ENCODE assay signal across 9 cellular contexts in the genomic region with DNA sequence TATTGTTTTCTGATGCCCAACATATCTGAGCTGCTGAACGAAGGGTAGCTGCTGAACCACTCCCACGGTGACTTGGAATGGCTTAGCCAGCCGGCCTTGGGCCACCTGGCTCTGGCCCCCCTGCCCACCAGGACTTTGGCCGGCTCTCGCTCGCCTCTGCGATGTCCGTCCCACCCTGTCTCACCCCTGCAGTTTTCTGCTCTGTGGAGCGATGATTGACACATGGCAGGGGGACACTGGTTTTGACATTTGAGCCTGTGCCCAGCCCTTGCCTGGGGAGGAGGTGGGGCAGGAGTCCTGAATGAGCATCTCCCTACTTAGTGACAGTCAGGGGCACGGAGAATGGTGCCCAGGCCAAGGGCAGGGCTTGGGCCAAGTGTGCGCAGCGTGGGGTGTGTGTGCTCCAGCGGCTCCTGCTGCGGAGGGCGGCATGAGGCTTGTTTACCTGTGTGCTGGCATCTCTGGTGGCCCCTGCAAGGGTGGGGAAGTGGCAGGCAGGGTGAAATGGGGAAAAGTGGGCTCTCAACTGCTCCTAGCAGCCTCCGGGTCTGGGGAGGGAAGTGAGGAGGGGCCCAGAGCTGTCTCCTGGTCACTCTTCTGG. TPM values are rescaled to one million over a fixed set of nuclear protein-coding genes. Genes with fewer than 3 reads are reported as not detected.
DNase-seq lines count a peak whose midpoint lies in the region; ATAC-seq, FAIRE-seq and TF ChIP-seq lines count a peak whose summit lies in the region.
"Had no signal": no experiment of that assay in that cellular context is flagged by ENCODE, and none has a peak within 500 bp of the region (broad histone marks: within the 10 kb centered on the region; RNA-seq: fewer than 3 reads in every experiment).

No MANE protein-coding gene starts in this region.

- no peak for TF ChIP-seq POLR2A in GM12892 (IDR thresholded peaks at IDR 0.05; ENCODE audit: low read depth, low read length)

- intact Hi-C loops in left ventricle myocardium superior (cut with micrococcal nuclease) = no loop called here

- peak overlapping the region; percentile 66 for H3K4me3 Mint-ChIP-seq in WTC11

- peaks cover 17% of the 10 kb centered on the region for H3K9me3 Mint-ChIP-seq in WTC11

- DNase-seq in GM12892 (ENCODE audit: insufficient read length) = no peak
- DNase-seq in WTC11 (ENCODE audit: low spot score) = no peak
- no peak for DNase-seq in left ventricle myocardium superior
- DNase-seq in skeletal muscle cell (ENCODE audit: low read depth) = no peak
- no peak for DNase-seq in NCI-H1436 treated with DMSO at 0.1 percent for 48 hours (lab: John Stamatoyannopoulos, UW)
- DNase-seq in omental fat pad (ENCODE audit: low spot score) = no peak

- H3K27ac Mint-ChIP-seq in WTC11 = no peak overlapping the region

- H3K36me3 Mint-ChIP-seq in WTC11 = peaks cover 19% of the 10 kb centered on the region

- peak overlapping the region; percentile 67 for H3K4me3 ChIP-seq in skeletal muscle cell (ENCODE audit: low read depth, low read length)

- FAIRE-seq in GM12892 (lab: Jason Lieb, UNC) = peak; percentile 33
- FAIRE-seq: colon had no signal

- CTCF ChIA-PET in WTC11 (lab: Charles Lee) = interaction anchor here (0.9 to 4.6 kb wide), 2 partner anchors 9 to 370 kb away, joined by 3 to 46 read pairs; no protein-coding TSS in a partner anchor

- no peak for ATAC-seq in WTC11
- ATAC-seq in left ventricle myocardium superior = peak; percentile 4
- ATAC-seq in omental fat pad (ENCODE audit: low FRiP score) = no peak
- ATAC-seq in GM21825 (IDR thresholded peaks at IDR 0.05; ENCODE audit: unreplicated experiment) = no peak
- no peak for ATAC-seq in GM18519 (IDR thresholded peaks at IDR 0.05; ENCODE audit: low FRiP score, unreplicated experiment)

- POLR2A ChIA-PET in WTC11 (lab: Charles Lee) = no interaction called here

- peaks cover 30% of the 10 kb centered on the region for H3K4me1 Mint-ChIP-seq in WTC11

- H3K27me3 Mint-ChIP-seq in WTC11 (ENCODE audit: low read depth) = peaks cover 65% of the 10 kb centered on the region

- TF ChIP-seq CTCF in WTC11 (IDR thresholded peaks at IDR 0.05) (no peak), omental fat pad (IDR thresholded peaks at IDR 0.05) (no peak)

TF ChIP-seq in WTC11, 78 proteins besides CTCF, POLR2A, EP300 and RAD21:
- TF ChIP-seq ZNF138 (CRISPR knock-in tag; conservative IDR thresholded peaks at IDR 0.05) (no peak), ETV6 (CRISPR knock-in tag; IDR thresholded peaks at IDR 0.05) (no peak), ZNF671 (CRISPR knock-in tag; IDR thresholded peaks at IDR 0.05) (no peak), ZNF317 (CRISPR knock-in tag; IDR thresholded peaks at IDR 0.05; ENCODE audit: borderline replicate concordance, low read depth) (no peak), ZNF263 (CRISPR knock-in tag; IDR thresholded peaks at IDR 0.05; ENCODE audit: low read depth) (no peak), SOX15 (CRISPR knock-in tag; IDR thresholded peaks at IDR 0.05) (no peak), TEAD4 (CRISPR knock-in tag; IDR thresholded peaks at IDR 0.05) (no peak), ZBTB21 (CRISPR knock-in tag; IDR thresholded peaks at IDR 0.05; ENCODE audit: borderline replicate concordance) (no peak), GRHL2 (CRISPR knock-in tag; IDR thresholded peaks at IDR 0.05; ENCODE audit: insufficient replicate concordance, severe bottlenecking) (no peak), ZNF121 (CRISPR knock-in tag; IDR thresholded peaks at IDR 0.05) (no peak)
- TF ChIP-seq, protein P1, sequence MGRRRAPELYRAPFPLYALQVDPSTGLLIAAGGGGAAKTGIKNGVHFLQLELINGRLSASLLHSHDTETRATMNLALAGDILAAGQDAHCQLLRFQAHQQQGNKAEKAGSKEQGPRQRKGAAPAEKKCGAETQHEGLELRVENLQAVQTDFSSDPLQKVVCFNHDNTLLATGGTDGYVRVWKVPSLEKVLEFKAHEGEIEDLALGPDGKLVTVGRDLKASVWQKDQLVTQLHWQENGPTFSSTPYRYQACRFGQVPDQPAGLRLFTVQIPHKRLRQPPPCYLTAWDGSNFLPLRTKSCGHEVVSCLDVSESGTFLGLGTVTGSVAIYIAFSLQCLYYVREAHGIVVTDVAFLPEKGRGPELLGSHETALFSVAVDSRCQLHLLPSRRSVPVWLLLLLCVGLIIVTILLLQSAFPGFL (CRISPR knock-in tag; IDR thresholded peaks at IDR 0.05; ENCODE audit: borderline replicate concordance) = no peak
- TF ChIP-seq, protein P2, sequence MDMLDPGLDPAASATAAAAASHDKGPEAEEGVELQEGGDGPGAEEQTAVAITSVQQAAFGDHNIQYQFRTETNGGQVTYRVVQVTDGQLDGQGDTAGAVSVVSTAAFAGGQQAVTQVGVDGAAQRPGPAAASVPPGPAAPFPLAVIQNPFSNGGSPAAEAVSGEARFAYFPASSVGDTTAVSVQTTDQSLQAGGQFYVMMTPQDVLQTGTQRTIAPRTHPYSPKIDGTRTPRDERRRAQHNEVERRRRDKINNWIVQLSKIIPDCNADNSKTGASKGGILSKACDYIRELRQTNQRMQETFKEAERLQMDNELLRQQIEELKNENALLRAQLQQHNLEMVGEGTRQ (CRISPR knock-in tag; IDR thresholded peaks at IDR 0.05) = no peak
- TF ChIP-seq, protein P3, sequence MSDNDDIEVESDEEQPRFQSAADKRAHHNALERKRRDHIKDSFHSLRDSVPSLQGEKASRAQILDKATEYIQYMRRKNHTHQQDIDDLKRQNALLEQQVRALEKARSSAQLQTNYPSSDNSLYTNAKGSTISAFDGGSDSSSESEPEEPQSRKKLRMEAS (CRISPR knock-in tag; IDR thresholded peaks at IDR 0.05) = no peak
- TF ChIP-seq, protein P4, sequence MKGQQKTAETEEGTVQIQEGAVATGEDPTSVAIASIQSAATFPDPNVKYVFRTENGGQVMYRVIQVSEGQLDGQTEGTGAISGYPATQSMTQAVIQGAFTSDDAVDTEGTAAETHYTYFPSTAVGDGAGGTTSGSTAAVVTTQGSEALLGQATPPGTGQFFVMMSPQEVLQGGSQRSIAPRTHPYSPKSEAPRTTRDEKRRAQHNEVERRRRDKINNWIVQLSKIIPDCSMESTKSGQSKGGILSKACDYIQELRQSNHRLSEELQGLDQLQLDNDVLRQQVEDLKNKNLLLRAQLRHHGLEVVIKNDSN (CRISPR knock-in tag; IDR thresholded peaks at IDR 0.05) = no peak
- TF ChIP-seq, protein P5, sequence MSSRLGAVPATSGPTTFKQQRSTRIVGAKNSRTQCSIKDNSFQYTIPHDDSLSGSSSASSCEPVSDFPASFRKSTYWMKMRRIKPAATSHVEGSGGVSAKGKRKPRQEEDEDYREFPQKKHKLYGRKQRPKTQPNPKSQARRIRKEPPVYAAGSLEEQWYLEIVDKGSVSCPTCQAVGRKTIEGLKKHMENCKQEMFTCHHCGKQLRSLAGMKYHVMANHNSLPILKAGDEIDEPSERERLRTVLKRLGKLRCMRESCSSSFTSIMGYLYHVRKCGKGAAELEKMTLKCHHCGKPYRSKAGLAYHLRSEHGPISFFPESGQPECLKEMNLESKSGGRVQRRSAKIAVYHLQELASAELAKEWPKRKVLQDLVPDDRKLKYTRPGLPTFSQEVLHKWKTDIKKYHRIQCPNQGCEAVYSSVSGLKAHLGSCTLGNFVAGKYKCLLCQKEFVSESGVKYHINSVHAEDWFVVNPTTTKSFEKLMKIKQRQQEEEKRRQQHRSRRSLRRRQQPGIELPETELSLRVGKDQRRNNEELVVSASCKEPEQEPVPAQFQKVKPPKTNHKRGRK (CRISPR knock-in tag; IDR thresholded peaks at IDR 0.05; ENCODE audit: borderline replicate concordance) = no peak
TF ChIP-seq in WTC11: peak in this region for 0.

RNA-seq across cellular contexts. Expression of a gene that starts 15.7 kb away (rescaled TPM):
- not detected for polyA plus RNA-seq in GM12892 (2012; ENCODE audit: missing spikeins)
- total RNA-seq in WTC11 (2021) (25.0 to 35.0 TPM (median 32.4 TPM) in 3 replicates), left ventricle myocardium superior (42.0 TPM), omental fat pad (100 to 1,000 TPM; 111 to 314 (median 138) TPM)

RNA-seq across cellular contexts. Expression of a gene that starts 27.9 kb away (rescaled TPM):
- polyA plus RNA-seq in GM12892 (2012; ENCODE audit: missing spikeins) = not detected
- 9.4 to 11.0 TPM (median 9.6 TPM) in 3 replicates for total RNA-seq in WTC11 (2021)
- 0.99 TPM for total RNA-seq in left ventricle myocardium superior
- 10 to 100 TPM in 1 of 4 donors, 1 to 10 TPM in 2, not detected in 1; 3.8 to 10.2 (median 7.1) TPM for total RNA-seq in omental fat pad
